In genomic region chr7:98394377-98394836, GRCh38 we compare ENCODE assay signal across 12 cellular contexts. TPM values are rescaled to one million over a fixed set of nuclear protein-coding genes. Genes with fewer than 3 reads are reported as not detected.
A peak's percentile ranks its signal among the peaks of the same experiment; 100 is the strongest.
DNase-seq lines count a peak whose midpoint lies in the region; ATAC-seq, FAIRE-seq and TF ChIP-seq lines count a peak whose summit lies in the region.
"Had no signal": no experiment of that assay in that cellular context is flagged by ENCODE, and none has a peak within 500 bp of the region (broad histone marks: within the 10 kb centered on the region; RNA-seq: fewer than 3 reads in every experiment).

No MANE protein-coding gene starts in this region.

- intact Hi-C loops in CD14-positive monocyte (cut with micrococcal nuclease), result no loop called here

- H3K9ac ChIP-seq in SK-N-SH, result no peak overlapping the region
- H3K9ac ChIP-seq in fibroblast of lung (ENCODE audit: insufficient read depth, low read length), result no peak overlapping the region

- H3K27ac ChIP-seq in SK-N-SH (ENCODE audit: low read depth in 2 of 2, low read length in 1 of 2) (peak overlapping the region in 1 of 2 experiments; percentile 68; a peak in 2 of 4 replicates), fibroblast of lung (ENCODE audit: insufficient read depth, low read length) (no peak overlapping the region), upper lobe of left lung (no peak overlapping the region)
- H3K27ac ChIP-seq: prostate gland, stomach had no signal

- H2AFZ ChIP-seq in SK-N-SH (ENCODE audit: low read depth) (no peak overlapping the region), fibroblast of lung (ENCODE audit: low read length) (no peak overlapping the region)

- peaks cover 19% of the 10 kb centered on the region for H3F3A ChIP-seq in SK-N-SH (replicated peaks; ENCODE audit: insufficient read depth)

- H3K4me3 ChIP-seq in SK-N-SH (ENCODE audit: low read depth in 2 of 2, low read length in 1 of 2) (no peak overlapping the region), fibroblast of lung (replicated peaks in 1 of 4; ENCODE audit: control extremely low read depth in 1 of 4, insufficient read depth in 1 of 4, low read depth in 3 of 4, low read length in 4 of 4) (no peak overlapping the region), upper lobe of left lung (no peak overlapping the region)
- H3K4me3 ChIP-seq: prostate gland, stomach had no signal

- ATAC-seq in upper lobe of left lung (ENCODE audit: low FRiP score in 2 of 2), result no peak
- ATAC-seq: activated CD8-positive, alpha-beta memory T cell treated with anti-CD3 and anti-CD28 coated beads, Interleukin-2, amount 10 ng/mL, durations not matched to agents 7 days and 5 days had no signal

- peak; percentile 60 for FAIRE-seq in H54 (lab: Jason Lieb, UNC)

- no peak overlapping the region for H3K4me2 ChIP-seq in SK-N-SH
- H3K4me2 ChIP-seq in fibroblast of lung (ENCODE audit: extremely low read depth, insufficient read depth, low read length), result no peak overlapping the region

- H3K9me3 ChIP-seq in SK-N-SH, result no peaks in the 10 kb centered on the region
- no peaks in the 10 kb centered on the region for H3K9me3 ChIP-seq in fibroblast of lung (ENCODE audit: control insufficient read depth, insufficient read depth, low read depth, low read length)
- no peaks in the 10 kb centered on the region for H3K9me3 ChIP-seq in upper lobe of left lung
- H3K9me3 ChIP-seq: prostate gland, stomach had no signal

- WGBS in SK-N-SH (ENCODE audit: low lambda C conversion rate), result 36% methylated on average over 5 of the region's 5 CpGs
- 61 to 64% methylated on average over 5 of the region's 5 CpGs for WGBS in upper lobe of left lung, 2 donors

- TF ChIP-seq POLR2A in H54 (IDR thresholded peaks at IDR 0.05; ENCODE audit: low read depth, low read length), result no peak
- TF ChIP-seq POLR2A in upper lobe of left lung (IDR thresholded peaks at IDR 0.05), result no peak

- peaks cover 22 to 39% (median 37%) of the 10 kb centered on the region in 3 donors for H3K27me3 Mint-ChIP-seq in CD14-positive monocyte (ENCODE audit: low read depth in 3 of 3)

- H3K4me3 Mint-ChIP-seq in CD14-positive monocyte, result no peak overlapping the region
- H3K4me3 Mint-ChIP-seq: activated CD8-positive, alpha-beta memory T cell treated with anti-CD3 and anti-CD28 coated beads, Interleukin-2, amount 10 ng/mL, durations not matched to agents 7 days and 5 days had no signal

- H3K36me3 ChIP-seq in SK-N-SH (replicated peaks in 1 of 2; ENCODE audit: control insufficient read depth in 1 of 2, insufficient read depth in 2 of 2, low read length in 1 of 2) (no peaks in the 10 kb centered on the region), fibroblast of lung (ENCODE audit: control insufficient read depth, insufficient read depth, low read length) (no peaks in the 10 kb centered on the region), upper lobe of left lung (no peaks in the 10 kb centered on the region)
- H3K36me3 ChIP-seq: prostate gland, stomach had no signal

- TF ChIP-seq RAD21 in SK-N-SH (IDR thresholded peaks at IDR 0.05; ENCODE audit: low read length), result no peak

- H4K20me1 ChIP-seq in SK-N-SH (ENCODE audit: insufficient read depth), result 0 out of 2 replicates have a peak, but pooled peaks cover 3% of the 10 kb centered on the region
- H4K20me1 ChIP-seq in fibroblast of lung (ENCODE audit: control insufficient read depth, extremely low read depth, insufficient read depth, low read length), result no peaks in the 10 kb centered on the region

- no peaks in the 10 kb centered on the region for H3K9me2 ChIP-seq in SK-N-SH

- H3K36me3 Mint-ChIP-seq in CD14-positive monocyte, result no peaks in the 10 kb centered on the region
- H3K36me3 Mint-ChIP-seq: activated CD8-positive, alpha-beta memory T cell treated with anti-CD3 and anti-CD28 coated beads, Interleukin-2, amount 10 ng/mL, durations not matched to agents 7 days and 5 days had no signal

- H3K79me2 ChIP-seq in SK-N-SH (ENCODE audit: insufficient read depth) (no peaks in the 10 kb centered on the region), fibroblast of lung (ENCODE audit: control insufficient read depth, insufficient read depth, low read length) (no peaks in the 10 kb centered on the region)

- DNase-seq in H54 (ENCODE audit: insufficient read length, low spot score) (peak; percentile 51), SK-N-SH (no peak), fibroblast of lung (ENCODE audit: low read depth in 2 of 2) (peak; percentile 86 to 92), smooth muscle cell of the brain vasculature (ENCODE audit: low read depth, low spot score) (peak; percentile 95), UCSD-AML1 (lab: John Stamatoyannopoulos, UW; ENCODE audit: unreplicated experiment) (no peak), CD14-positive monocyte (ENCODE audit: low spot score) (no peak), upper lobe of left lung (no peak)
- DNase-seq: activated CD8-positive, alpha-beta memory T cell treated with anti-CD3 and anti-CD28 coated beads, Interleukin-2, amount 10 ng/mL, durations not matched to agents 7 days and 5 days; NCI-H2107; stimulated activated CD4-positive, alpha-beta T cell treated with anti-CD3 and anti-CD28 coated beads, Interleukin-4, amount 100 ng/mL, for 24 hours; stomach had no signal

- no peaks in the 10 kb centered on the region for H3K27me3 ChIP-seq in SK-N-SH (ENCODE audit: insufficient read depth)
- no peaks in the 10 kb centered on the region for H3K27me3 ChIP-seq in fibroblast of lung (ENCODE audit: control insufficient read depth, insufficient read depth, low read length)
- H3K27me3 ChIP-seq in upper lobe of left lung, result no peaks in the 10 kb centered on the region
- H3K27me3 ChIP-seq: stomach had no signal

- POLR2A ChIA-PET in SK-N-SH (lab: Yijun Ruan, JAX), result no interaction called here

- TF ChIP-seq CTCF in SK-N-SH (IDR thresholded peaks at IDR 0.05), result no peak
- TF ChIP-seq CTCF in fibroblast of lung (conservative IDR thresholded peaks at IDR 0.05 in 1 of 2, IDR thresholded peaks at IDR 0.05 in 1 of 2; ENCODE audit: low read depth in 1 of 2, low read length in 2 of 2), result no peak
- no peak for TF ChIP-seq CTCF in CD14-positive monocyte (IDR thresholded peaks at IDR 0.05)
- no peak for TF ChIP-seq CTCF in upper lobe of left lung (IDR thresholded peaks at IDR 0.05)

- CTCF ChIA-PET in SK-N-SH (lab: Yijun Ruan, JAX), result no interaction called here

- H3K9me3 Mint-ChIP-seq in CD14-positive monocyte, result peaks cover 0 to 4% (median 0%) of the 10 kb centered on the region in 7 donors

- no peaks in the 10 kb centered on the region for H3K4me1 Mint-ChIP-seq in CD14-positive monocyte
- H3K4me1 Mint-ChIP-seq: activated CD8-positive, alpha-beta memory T cell treated with anti-CD3 and anti-CD28 coated beads, Interleukin-2, amount 10 ng/mL, durations not matched to agents 7 days and 5 days had no signal

- H3K4me1 ChIP-seq in SK-N-SH (ENCODE audit: control insufficient read depth in 1 of 2, insufficient read depth in 2 of 2, low read depth in 1 of 2, low read length in 1 of 2), result 0 out of 4 replicates have a peak, but pooled peaks cover 0 to 5% of the 10 kb centered on the region in 2 experiments
- no peaks in the 10 kb centered on the region for H3K4me1 ChIP-seq in fibroblast of lung (ENCODE audit: control insufficient read depth, extremely low read depth, insufficient read depth, low read length)
- peaks cover 0 to 3% (median 0%) of the 10 kb centered on the region in 4 donors for H3K4me1 ChIP-seq in upper lobe of left lung
- H3K4me1 ChIP-seq: prostate gland had no signal

- TF ChIP-seq EP300 in SK-N-SH (IDR thresholded peaks at IDR 0.05; ENCODE audit: borderline replicate concordance in 1 of 2, low read depth in 1 of 2, low read length in 1 of 2) (peak in 1 of 2 experiments; percentile 27; a peak in 1 of 4 replicates), upper lobe of left lung (IDR thresholded peaks at IDR 0.05) (no peak)

- no peak overlapping the region for H3K27ac Mint-ChIP-seq in CD14-positive monocyte
- H3K27ac Mint-ChIP-seq: activated CD8-positive, alpha-beta memory T cell treated with anti-CD3 and anti-CD28 coated beads, Interleukin-2, amount 10 ng/mL, durations not matched to agents 7 days and 5 days had no signal

TF ChIP-seq in SK-N-SH, 30 proteins besides CTCF, POLR2A, EP300 and RAD21 (continues in another document):
- TF ChIP-seq SMC3 (IDR thresholded peaks at IDR 0.05; ENCODE audit: low read depth, low read length) (no peak), SIN3A (IDR thresholded peaks at IDR 0.05; ENCODE audit: borderline replicate concordance, low read depth, low read length) (no peak), FOXJ3 (CRISPR knock-in tag; IDR thresholded peaks at IDR 0.05) (no peak), RFX5 (IDR thresholded peaks at IDR 0.05; ENCODE audit: low read length) (no peak), MXI1 (IDR thresholded peaks at IDR 0.05; ENCODE audit: low read depth, low read length) (no peak), NFIC (IDR thresholded peaks at IDR 0.05; ENCODE audit: borderline replicate concordance) (no peak), TEAD4 (IDR thresholded peaks at IDR 0.05; ENCODE audit: borderline replicate concordance, insufficient read depth) (0 out of 2 replicates have a peak, but pooled peaks have one; percentile 19), CHD2 (IDR thresholded peaks at IDR 0.05; ENCODE audit: low read length, partially characterized antibody) (no peak), YY1 (IDR thresholded peaks at IDR 0.05; ENCODE audit: low read depth) (no peak), MAX (IDR thresholded peaks at IDR 0.05; ENCODE audit: low read depth) (no peak), POLR2AphosphoS5 (IDR thresholded peaks at IDR 0.05; ENCODE audit: low read depth, low read length) (no peak), TCF12 (IDR thresholded peaks at IDR 0.05) (0 out of 2 replicates have a peak, but pooled peaks have one; percentile 35)

RNA-seq across cellular contexts. Expression of gene BAIAP2L1, which starts 6.5 kb away (rescaled TPM):
- polyA plus RNA-seq in SK-N-SH (2012; rRNA removed), result 8.7 and 8.8 TPM in 2 replicates
- 7.6 and 7.8 TPM in 2 replicates for polyA plus RNA-seq in SK-N-SH (2012; cell fraction: cytosol; rRNA removed)
- 13.6 and 15.9 TPM in 2 replicates for polyA plus RNA-seq in SK-N-SH (2012; cell fraction: nucleus; rRNA removed)
- 2.8 and 5.3 TPM in 2 replicates for total RNA-seq in fibroblast of lung
- 3.1 and 3.4 TPM in 2 replicates for polyA plus RNA-seq in fibroblast of lung
- 3.6 and 4.1 TPM in 2 replicates for polyA plus RNA-seq in fibroblast of lung (2012)
- polyA minus RNA-seq in fibroblast of lung (ENCODE audit: low replicate concordance), result 1.5 and 3.3 TPM in 2 replicates
- under 1 TPM; 0.17 to 0.52 TPM for polyA plus RNA-seq in CD14-positive monocyte
- total RNA-seq in upper lobe of left lung, result 10 to 100 TPM; 20.2 to 35.6 (median 26.6) TPM

Comparison
In these comparisons a context has a peak if more than half of its experiments do, and no peak if none do; other contexts are left out.
1. DNase-seq: peak in H54 (single experiment), fibroblast of lung (2 of 2) and smooth muscle cell of the brain vasculature (single experiment); none in SK-N-SH (single experiment), UCSD-AML1 (single experiment), CD14-positive monocyte (single experiment) and upper lobe of left lung (0 of 2).